Comparison of ENCODE assay signal across 21 cellular contexts in genomic region chr1:20405051-20405754, GRCh38.
DNase-seq lines count a peak whose midpoint lies in the region; ATAC-seq, FAIRE-seq and TF ChIP-seq lines count a peak whose summit lies in the region.
"Had no signal": no experiment of that assay in that cellular context is flagged by ENCODE, and none has a peak within 500 bp of the region (broad histone marks: within the 10 kb centered on the region; RNA-seq: fewer than 3 reads in every experiment).

No MANE protein-coding gene starts in this region.

- no peak for ATAC-seq in memory B cell (ENCODE audit: low read depth)
- ATAC-seq in HG02973 (IDR thresholded peaks at IDR 0.05; ENCODE audit: unreplicated experiment) = no peak
- no peak for ATAC-seq in HepG2
- ATAC-seq: GM12878, HCT116 had no signal

- 33% methylated on average over 8 of the region's 13 CpGs for WGBS in HepG2 (ENCODE audit: low lambda C conversion rate)

- H4K20me1 ChIP-seq in HepG2 (ENCODE audit: insufficient read depth, low read length) = no peaks in the 10 kb centered on the region

- H3K4me3 ChIP-seq in HepG2 (replicated peaks in 1 of 3; ENCODE audit: insufficient read depth in 1 of 3, low read depth in 2 of 3, low read length in 3 of 3) = no peak overlapping the region
- H3K4me3 ChIP-seq in breast epithelium = no peak overlapping the region
- H3K4me3 ChIP-seq: GM12878, GM23338 had no signal

- no peaks in the 10 kb centered on the region for H3K79me2 ChIP-seq in HepG2 (ENCODE audit: insufficient read depth, low read length)

- peak; percentile 47 for DNase-seq in activated CD8-positive, alpha-beta memory T cell treated with anti-CD3 and anti-CD28 coated beads for 24 hours
- DNase-seq in activated CD8-positive, alpha-beta memory T cell treated with anti-CD3 and anti-CD28 coated beads, Interleukin-2, amount 50 U/mL, for 4 hours = no peak
- peak; percentile 58 for DNase-seq in chondrocyte (ENCODE audit: low spot score)
- DNase-seq in memory B cell (ENCODE audit: low spot score in 2 of 2) = no peak
- no peak for DNase-seq in HepG2 (ENCODE audit: low spot score)
- no peak for DNase-seq in breast epithelium (ENCODE audit: low spot score in 2 of 2)
- DNase-seq in G401 (ENCODE audit: low spot score) = no peak
- DNase-seq: 8988T; BE2C; Calu3; CD4-positive, alpha-beta memory T cell; NCI-H1105; NCI-H1694; NCI-H748 treated with DMSO at 0.1 percent for 48 hours; RPMI8226; SHP77 treated with DMSO at 0.1 percent for 48 hours; SK-N-SH had no signal

- POLR2A ChIA-PET in HepG2 (lab: Yijun Ruan, JAX) = no interaction called here

- TF ChIP-seq EP300 in HepG2 (IDR thresholded peaks at IDR 0.05; ENCODE audit: low read depth in 2 of 2, low read length in 2 of 2) = no peak
- no peak for TF ChIP-seq EP300 in HepG2 (CRISPR knock-in tag; IDR thresholded peaks at IDR 0.05; ENCODE audit: borderline replicate concordance)

- no peak overlapping the region for H3K9ac ChIP-seq in HepG2 (ENCODE audit: insufficient read depth, low read depth, low read length)
- H3K9ac ChIP-seq: SK-N-SH had no signal

- CTCF ChIA-PET in HepG2 (lab: Yijun Ruan, JAX; ENCODE audit: low intra/inter-chr PET ratio, low total read pairs) = no interaction called here

- H3K4me3 Mint-ChIP-seq in chondrocyte (ENCODE audit: unreplicated experiment) (no peak overlapping the region), memory B cell (peak overlapping the region; percentile 59)
- H3K4me3 Mint-ChIP-seq: CD4-positive, alpha-beta memory T cell; GM23338 had no signal

- H3K27ac ChIP-seq in HepG2 (ENCODE audit: extremely low read length, insufficient read depth, low read length) (no peak overlapping the region), breast epithelium (no peak overlapping the region)

- TF ChIP-seq POLR2A in HepG2 (IDR thresholded peaks at IDR 0.05; ENCODE audit: insufficient read depth in 1 of 2, low read depth in 2 of 2, low read length in 2 of 2) (no peak), breast epithelium (IDR thresholded peaks at IDR 0.05) (no peak)

- H3K27ac Mint-ChIP-seq in chondrocyte (ENCODE audit: unreplicated experiment) (no peak overlapping the region), memory B cell (peak overlapping the region; percentile 90)
- H3K27ac Mint-ChIP-seq: CD4-positive, alpha-beta memory T cell; GM23338 had no signal

- H3K4me2 ChIP-seq in HepG2 (ENCODE audit: low read depth, low read length) = no peak overlapping the region
- H3K4me2 ChIP-seq: GM23338, SK-N-SH had no signal

- H3K4me1 ChIP-seq in HepG2 (ENCODE audit: insufficient read depth, low read length) (no peaks in the 10 kb centered on the region), breast epithelium (no peaks in the 10 kb centered on the region)
- H3K4me1 ChIP-seq: BE2C had no signal

- no peak for TF ChIP-seq CTCF in chondrocyte (IDR thresholded peaks at IDR 0.05)
- no peak for TF ChIP-seq CTCF in HepG2 (CRISPR knock-in tag; IDR thresholded peaks at IDR 0.05)
- TF ChIP-seq CTCF in breast epithelium (IDR thresholded peaks at IDR 0.05) = no peak

- FAIRE-seq in HepG2 (lab: Jason Lieb, UNC) = no peak
- FAIRE-seq: GM12878 had no signal

- intact Hi-C loops in HepG2 (cut with micrococcal nuclease; ENCODE audit: unreplicated experiment) = no loop called here
- intact Hi-C loops in breast epithelium (cut with DNase I; ENCODE audit: low total_unique reads) = no loop called here

- H3K9me3 Mint-ChIP-seq in chondrocyte (ENCODE audit: low read depth) (peaks cover 3% of the 10 kb centered on the region), memory B cell (no peaks in the 10 kb centered on the region)

- H3K9me3 ChIP-seq in HepG2 (ENCODE audit: low read length) (no peaks in the 10 kb centered on the region), breast epithelium (no peaks in the 10 kb centered on the region)
- H3K9me3 ChIP-seq: BE2C, SK-N-SH had no signal

- no peak overlapping the region for H2AFZ ChIP-seq in HepG2 (ENCODE audit: low read length)
- H2AFZ ChIP-seq: GM23338 had no signal

- TF ChIP-seq RAD21 in HepG2 (CRISPR knock-in tag; IDR thresholded peaks at IDR 0.05) = no peak

- H3K27me3 Mint-ChIP-seq in chondrocyte (ENCODE audit: low read depth) (peaks cover 23% of the 10 kb centered on the region), memory B cell (no peaks in the 10 kb centered on the region)

- H3K4me1 Mint-ChIP-seq in chondrocyte (ENCODE audit: low read depth) (peaks cover 12% of the 10 kb centered on the region), memory B cell (peaks cover 52% of the 10 kb centered on the region)
- H3K4me1 Mint-ChIP-seq: CD4-positive, alpha-beta memory T cell had no signal

- H3K27me3 ChIP-seq in HepG2 (ENCODE audit: control insufficient read depth in 1 of 2, insufficient read depth in 2 of 2, low read length in 2 of 2) = peaks cover 1 to 25% of the 10 kb centered on the region in 2 experiments; a peak in 4 of 5 replicates
- no peaks in the 10 kb centered on the region for H3K27me3 ChIP-seq in breast epithelium
- H3K27me3 ChIP-seq: BE2C had no signal

- H3K36me3 ChIP-seq in HepG2 (replicated peaks in 1 of 2; ENCODE audit: control insufficient read depth in 1 of 2, insufficient read depth in 2 of 2, low read length in 2 of 2) (no peaks in the 10 kb centered on the region), breast epithelium (no peaks in the 10 kb centered on the region)
- H3K36me3 ChIP-seq: BE2C had no signal

- in situ Hi-C loops in HepG2 (cut with HindIII; ENCODE audit: extremely low pct_ligation_motif_present, low pct_unique_long_range_greater_than_20kb) (no loop called here), G401 (cut with HindIII; ENCODE audit: low sequenced_read_pairs) (no loop called here)

- no peaks in the 10 kb centered on the region for H3K36me3 Mint-ChIP-seq in chondrocyte (ENCODE audit: low read depth)
- H3K36me3 Mint-ChIP-seq in memory B cell = no peaks in the 10 kb centered on the region
- H3K36me3 Mint-ChIP-seq: CD4-positive, alpha-beta memory T cell had no signal

- no TSS peak for BruUV-seq in HepG2 (replicated peaks; lab: Mats Ljungman, UMichigan)

TF ChIP-seq in HepG2, 621 proteins besides CTCF, POLR2A, EP300 and RAD21 (continues in another document):
- TF ChIP-seq IRF9 (CRISPR knock-in tag; IDR thresholded peaks at IDR 0.05; ENCODE audit: borderline replicate concordance) (no peak), ZNF552 (CRISPR knock-in tag; IDR thresholded peaks at IDR 0.05; ENCODE audit: borderline replicate concordance) (no peak), ZNF234 (CRISPR knock-in tag; conservative IDR thresholded peaks at IDR 0.05) (no peak), ZNF441 (CRISPR knock-in tag; IDR thresholded peaks at IDR 0.05; ENCODE audit: borderline replicate concordance) (no peak), THAP9 (CRISPR knock-in tag; IDR thresholded peaks at IDR 0.05; ENCODE audit: borderline replicate concordance) (no peak), ZNF296 (CRISPR knock-in tag; conservative IDR thresholded peaks at IDR 0.05) (no peak), MYPOP (CRISPR knock-in tag; IDR thresholded peaks at IDR 0.05) (no peak)

Comparison
In these comparisons a context has a peak if more than half of its experiments do, and no peak if none do; other contexts are left out.
1. DNase-seq: peak in activated CD8-positive, alpha-beta memory T cell treated with anti-CD3 and anti-CD28 coated beads for 24 hours (single experiment) and chondrocyte (single experiment); none in activated CD8-positive, alpha-beta memory T cell treated with anti-CD3 and anti-CD28 coated beads, Interleukin-2, amount 50 U/mL, for 4 hours (single experiment), memory B cell (0 of 2), HepG2 (single experiment), breast epithelium (0 of 2) and G401 (single experiment).